Comparison of ENCODE assay signal across 8 cellular contexts in the genomic region with DNA sequence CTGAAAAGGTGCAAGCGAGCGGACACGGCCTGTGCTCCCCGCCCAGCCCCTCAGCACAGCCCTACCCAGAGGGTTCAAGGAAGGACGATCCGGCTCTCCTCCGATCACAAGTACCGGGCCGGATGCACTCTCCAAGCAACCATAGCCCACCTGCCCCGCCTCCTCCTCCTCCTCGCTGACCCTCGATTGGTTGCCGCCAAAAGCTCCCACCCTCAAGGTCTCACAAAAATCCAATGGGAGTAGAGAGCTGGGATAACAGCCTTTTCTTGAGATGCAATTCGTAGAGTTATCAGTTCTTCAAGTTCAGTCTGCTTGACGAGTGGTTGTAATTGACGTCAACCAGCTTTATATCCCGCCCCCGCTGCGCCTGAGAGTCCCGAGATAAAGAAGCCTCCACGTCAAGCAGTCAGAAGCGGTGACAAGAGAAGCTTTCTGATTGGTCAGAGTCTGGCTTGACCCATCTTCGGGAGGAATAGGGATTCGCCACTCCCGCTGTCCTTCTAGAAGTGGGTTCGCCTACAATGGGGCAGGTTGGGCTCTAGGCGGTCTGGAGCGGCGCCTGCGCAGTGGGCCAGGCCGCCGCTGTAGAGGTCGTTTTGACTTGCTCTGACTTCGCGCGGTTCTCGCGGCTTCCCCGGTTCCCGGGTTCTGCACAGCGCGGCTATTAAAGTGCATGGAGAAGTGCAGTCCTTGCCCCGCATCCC. TPM values are rescaled to one million over a fixed set of nuclear protein-coding genes. Genes with fewer than 3 reads are reported as not detected.
DNase-seq lines count a peak whose midpoint lies in the region; ATAC-seq, FAIRE-seq and TF ChIP-seq lines count a peak whose summit lies in the region.

A gene with protein sequence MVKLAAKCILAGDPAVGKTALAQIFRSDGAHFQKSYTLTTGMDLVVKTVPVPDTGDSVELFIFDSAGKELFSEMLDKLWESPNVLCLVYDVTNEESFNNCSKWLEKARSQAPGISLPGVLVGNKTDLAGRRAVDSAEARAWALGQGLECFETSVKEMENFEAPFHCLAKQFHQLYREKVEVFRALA (minus strand): TSS at position 154 of the 704 bp plus-strand sequence. CDS start 412 bp downstream, outside the sequence.

- peak within 1 kb of the TSS; percentile 89 for H3K4me3 ChIP-seq in A549
- peak within 1 kb of the TSS; percentile 70 for H3K4me3 ChIP-seq in WI38 (ENCODE audit: low read depth, low read length)
- H3K4me3 ChIP-seq in bronchial epithelial cell (ENCODE audit: low read depth, low read length): peak within 1 kb of the TSS; percentile 59
- peak within 1 kb of the TSS; percentile 82 to 89 for H3K4me3 ChIP-seq in small intestine (ENCODE audit: low read depth in 1 of 2, low read length in 2 of 2)

- ATAC-seq in A549 (peak; percentile 98), GM18868 (IDR thresholded peaks at IDR 0.05; ENCODE audit: unreplicated experiment) (peak; percentile 91), HG03108 (IDR thresholded peaks at IDR 0.05; ENCODE audit: unreplicated experiment) (peak; percentile 90)

- no peaks in the 10 kb centered on the region for H3K27me3 ChIP-seq in bronchial epithelial cell (ENCODE audit: control insufficient read depth, insufficient read depth, low read length)
- H3K27me3 ChIP-seq in small intestine (ENCODE audit: control insufficient read depth in 2 of 2, insufficient read depth in 2 of 2, low read length in 2 of 2): no peaks in the 10 kb centered on the region

- POLR2A ChIA-PET in A549 (lab: Yijun Ruan, JAX): interaction anchor here (0.7 to 1.5 kb wide), 10 partner anchors 23 to 294 kb away, joined by 3 to 8 read pairs (median 3); a partner anchor contains a TSS

- FAIRE-seq in A549 (lab: Jason Lieb, UNC): peak; percentile 77
- peak; percentile 98 for FAIRE-seq in bronchial epithelial cell (lab: Jason Lieb, UNC)
- FAIRE-seq in small intestine (lab: Jason Lieb, UNC): peak; percentile 96

- TF ChIP-seq RAD21 in A549 (conservative IDR thresholded peaks at IDR 0.05 in 1 of 2, IDR thresholded peaks at IDR 0.05 in 1 of 2): no peak

- H3K4me2 ChIP-seq in A549: peak within 1 kb of the TSS; percentile 83

- CTCF ChIA-PET in A549 (lab: Yijun Ruan, JAX): interaction anchor here (0.7 to 3.7 kb wide), 7 partner anchors 19 to 269 kb away, joined by 3 to 37 read pairs (median 3); no protein-coding TSS in a partner anchor

- H3K9me3 ChIP-seq in A549: no peaks in the 10 kb centered on the region
- no peaks in the 10 kb centered on the region for H3K9me3 ChIP-seq in small intestine (ENCODE audit: control insufficient read depth, low read depth)

- TF ChIP-seq CTCF in A549 (IDR thresholded peaks at IDR 0.05) (no peak), WI38 (IDR thresholded peaks at IDR 0.05; ENCODE audit: low read depth, low read length) (no peak), bronchial epithelial cell (IDR thresholded peaks at IDR 0.05; ENCODE audit: insufficient read depth, low read length, severe bottlenecking) (no peak)

- DNase-seq in A549 (ENCODE audit: low read depth in 1 of 2, low spot score in 1 of 2): peak; percentile 97 to 99
- DNase-seq in NCI-H2227 treated with DMSO at 0.1 percent for 48 hours (lab: John Stamatoyannopoulos, UW): peak; percentile 95
- DNase-seq in bronchial epithelial cell (ENCODE audit: low read depth): peak; percentile 100
- DNase-seq in iPS-NIHi11 (ENCODE audit: low spot score): peak; percentile 98
- DNase-seq in small intestine: peak; percentile 100

- WGBS in A549 (ENCODE audit: missing lambda C conversion rate): 1% methylated on average over 29 of the region's 43 CpGs
- 0 to 1% (median 0%) methylated on average over 41 to 43 of the region's 43 CpGs for WGBS in small intestine, 3 donors

- H3K36me3 ChIP-seq in bronchial epithelial cell (ENCODE audit: control insufficient read depth, insufficient read depth, low read length) (no peaks in the 10 kb centered on the region), small intestine (ENCODE audit: control insufficient read depth in 2 of 2, insufficient read depth in 2 of 2, low read length in 2 of 2) (no peaks in the 10 kb centered on the region)

- peaks cover 17% of the 10 kb centered on the region; the same call in 2 of the 3 replicates for H3K4me1 ChIP-seq in A549
- peaks cover 0 to 2% of the 10 kb centered on the region in 2 donors for H3K4me1 ChIP-seq in small intestine (ENCODE audit: control insufficient read depth in 2 of 2, insufficient read depth in 1 of 2, low read depth in 1 of 2, low read length in 1 of 2)

- H3K27ac ChIP-seq in A549: peak within 1 kb of the TSS; percentile 86 to 93
- H3K27ac ChIP-seq in small intestine (ENCODE audit: low read depth in 1 of 2, low read length in 1 of 2): peak within 1 kb of the TSS; percentile 44 to 83

- TF ChIP-seq POLR2A in A549 (IDR thresholded peaks at IDR 0.05; ENCODE audit: low read length): peak; percentile 66

- TF ChIP-seq EP300 in A549 (IDR thresholded peaks at IDR 0.05): no peak

TF ChIP-seq in A549, 52 proteins besides CTCF, POLR2A, EP300 and RAD21 (continues in another document):
- no peak for TF ChIP-seq ESRRA (IDR thresholded peaks at IDR 0.05; ENCODE audit: borderline replicate concordance, low read length)
- TF ChIP-seq, protein P1, sequence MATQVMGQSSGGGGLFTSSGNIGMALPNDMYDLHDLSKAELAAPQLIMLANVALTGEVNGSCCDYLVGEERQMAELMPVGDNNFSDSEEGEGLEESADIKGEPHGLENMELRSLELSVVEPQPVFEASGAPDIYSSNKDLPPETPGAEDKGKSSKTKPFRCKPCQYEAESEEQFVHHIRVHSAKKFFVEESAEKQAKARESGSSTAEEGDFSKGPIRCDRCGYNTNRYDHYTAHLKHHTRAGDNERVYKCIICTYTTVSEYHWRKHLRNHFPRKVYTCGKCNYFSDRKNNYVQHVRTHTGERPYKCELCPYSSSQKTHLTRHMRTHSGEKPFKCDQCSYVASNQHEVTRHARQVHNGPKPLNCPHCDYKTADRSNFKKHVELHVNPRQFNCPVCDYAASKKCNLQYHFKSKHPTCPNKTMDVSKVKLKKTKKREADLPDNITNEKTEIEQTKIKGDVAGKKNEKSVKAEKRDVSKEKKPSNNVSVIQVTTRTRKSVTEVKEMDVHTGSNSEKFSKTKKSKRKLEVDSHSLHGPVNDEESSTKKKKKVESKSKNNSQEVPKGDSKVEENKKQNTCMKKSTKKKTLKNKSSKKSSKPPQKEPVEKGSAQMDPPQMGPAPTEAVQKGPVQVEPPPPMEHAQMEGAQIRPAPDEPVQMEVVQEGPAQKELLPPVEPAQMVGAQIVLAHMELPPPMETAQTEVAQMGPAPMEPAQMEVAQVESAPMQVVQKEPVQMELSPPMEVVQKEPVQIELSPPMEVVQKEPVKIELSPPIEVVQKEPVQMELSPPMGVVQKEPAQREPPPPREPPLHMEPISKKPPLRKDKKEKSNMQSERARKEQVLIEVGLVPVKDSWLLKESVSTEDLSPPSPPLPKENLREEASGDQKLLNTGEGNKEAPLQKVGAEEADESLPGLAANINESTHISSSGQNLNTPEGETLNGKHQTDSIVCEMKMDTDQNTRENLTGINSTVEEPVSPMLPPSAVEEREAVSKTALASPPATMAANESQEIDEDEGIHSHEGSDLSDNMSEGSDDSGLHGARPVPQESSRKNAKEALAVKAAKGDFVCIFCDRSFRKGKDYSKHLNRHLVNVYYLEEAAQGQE (IDR thresholded peaks at IDR 0.05): peak; percentile 76
- TF ChIP-seq, protein P2, sequence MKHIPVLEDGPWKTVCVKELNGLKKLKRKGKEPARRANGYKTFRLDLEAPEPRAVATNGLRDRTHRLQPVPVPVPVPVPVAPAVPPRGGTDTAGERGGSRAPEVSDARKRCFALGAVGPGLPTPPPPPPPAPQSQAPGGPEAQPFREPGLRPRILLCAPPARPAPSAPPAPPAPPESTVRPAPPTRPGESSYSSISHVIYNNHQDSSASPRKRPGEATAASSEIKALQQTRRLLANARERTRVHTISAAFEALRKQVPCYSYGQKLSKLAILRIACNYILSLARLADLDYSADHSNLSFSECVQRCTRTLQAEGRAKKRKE (CRISPR knock-in tag; IDR thresholded peaks at IDR 0.05; ENCODE audit: low read depth): no peak
- TF ChIP-seq EHMT2 (IDR thresholded peaks at IDR 0.05; ENCODE audit: low read depth): no peak
- TF ChIP-seq ZNF302 (CRISPR knock-in tag; IDR thresholded peaks at IDR 0.05): no peak
- 0 out of 5 replicates have a peak, but pooled peaks of 1 of the 2 experiments have one; percentile 23 for TF ChIP-seq JUN (IDR thresholded peaks at IDR 0.05)
- TF ChIP-seq, protein P3, sequence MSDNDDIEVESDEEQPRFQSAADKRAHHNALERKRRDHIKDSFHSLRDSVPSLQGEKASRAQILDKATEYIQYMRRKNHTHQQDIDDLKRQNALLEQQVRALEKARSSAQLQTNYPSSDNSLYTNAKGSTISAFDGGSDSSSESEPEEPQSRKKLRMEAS (IDR thresholded peaks at IDR 0.05): peak; percentile 62; the same call in 1 of the 2 replicates
- peak; percentile 73 for TF ChIP-seq CHD2 (IDR thresholded peaks at IDR 0.05; ENCODE audit: low read length, partially characterized antibody)
- TF ChIP-seq, protein P4, sequence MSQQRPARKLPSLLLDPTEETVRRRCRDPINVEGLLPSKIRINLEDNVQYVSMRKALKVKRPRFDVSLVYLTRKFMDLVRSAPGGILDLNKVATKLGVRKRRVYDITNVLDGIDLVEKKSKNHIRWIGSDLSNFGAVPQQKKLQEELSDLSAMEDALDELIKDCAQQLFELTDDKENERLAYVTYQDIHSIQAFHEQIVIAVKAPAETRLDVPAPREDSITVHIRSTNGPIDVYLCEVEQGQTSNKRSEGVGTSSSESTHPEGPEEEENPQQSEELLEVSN (IDR thresholded peaks at IDR 0.05; ENCODE audit: borderline replicate concordance, low read depth): peak; percentile 87
- TF ChIP-seq, protein P5, sequence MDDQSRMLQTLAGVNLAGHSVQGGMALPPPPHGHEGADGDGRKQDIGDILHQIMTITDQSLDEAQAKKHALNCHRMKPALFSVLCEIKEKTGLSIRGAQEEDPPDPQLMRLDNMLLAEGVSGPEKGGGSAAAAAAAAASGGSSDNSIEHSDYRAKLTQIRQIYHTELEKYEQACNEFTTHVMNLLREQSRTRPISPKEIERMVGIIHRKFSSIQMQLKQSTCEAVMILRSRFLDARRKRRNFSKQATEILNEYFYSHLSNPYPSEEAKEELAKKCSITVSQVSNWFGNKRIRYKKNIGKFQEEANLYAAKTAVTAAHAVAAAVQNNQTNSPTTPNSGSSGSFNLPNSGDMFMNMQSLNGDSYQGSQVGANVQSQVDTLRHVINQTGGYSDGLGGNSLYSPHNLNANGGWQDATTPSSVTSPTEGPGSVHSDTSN (IDR thresholded peaks at IDR 0.05): peak; percentile 93
- no peak for TF ChIP-seq HOXB13 (CRISPR knock-in tag; IDR thresholded peaks at IDR 0.05; ENCODE audit: low read depth)
- TF ChIP-seq BHLHE40 (IDR thresholded peaks at IDR 0.05; ENCODE audit: low read depth, low read length): no peak

RNA-seq across cellular contexts. Expression of the gene that starts here (rescaled TPM):
- polyA plus RNA-seq in A549 (2011; rRNA removed) (24.6 and 26.4 TPM in 2 replicates), A549 (2017; fragmentation: RNase III; extraction: RNeasy Plus Mini Kit Qiagen cat#74134 plus additional on column Dnase treatment) (17.5 to 17.6 TPM (median 17.5 TPM) in 3 replicates), small intestine (10 to 100 TPM; 21.9 to 29.5 (median 25.9) TPM)
- polyA plus RNA-seq in A549 (2012; cell fraction: cytosol; rRNA removed): 21.7 and 24.8 TPM in 2 replicates
- 25.5 and 33.5 TPM in 2 replicates for polyA plus RNA-seq in A549 (2012; cell fraction: nucleus; rRNA removed)
- polyA minus RNA-seq in A549 (2011; rRNA and poly(A)+ RNA removed): 11.0 and 15.1 TPM in 2 replicates
- total RNA-seq in bronchial epithelial cell: 10.8 and 15.5 TPM in 2 replicates

Comparison
In these comparisons a context has a peak if more than half of its experiments do, and no peak if none do; other contexts are left out.
1. Peak in every context shown above with its lines: DNase-seq, ATAC-seq, H3K4me3 ChIP-seq and H3K27ac ChIP-seq.